ENCODE assay signal across 1 cellular context in genomic region chr7:25858562-25859411, GRCh38.
A peak's percentile ranks its signal among the peaks of the same experiment; 100 is the strongest.
TF ChIP-seq lines count a peak whose summit lies in the region.

No MANE protein-coding gene starts in this region.

TF ChIP-seq in HEK293, 187 proteins besides CTCF, POLR2A, EP300 and RAD21 (continued from another document):
- TF ChIP-seq SP3 (tag by site-specific recombination; IDR thresholded peaks at IDR 0.05), result 0 out of 2 replicates have a peak, but pooled peaks have one; percentile 10
- TF ChIP-seq ZNF555 (tag by site-specific recombination; conservative IDR thresholded peaks at IDR 0.05), result no peak
- TF ChIP-seq SP7 (tag by site-specific recombination; IDR thresholded peaks at IDR 0.05), result peak; percentile 74
- TF ChIP-seq ZNF624 (tag by site-specific recombination; IDR thresholded peaks at IDR 0.05), result no peak
- peak; percentile 70 for TF ChIP-seq ZFHX2 (tag by site-specific recombination; conservative IDR thresholded peaks at IDR 0.05)
- peak; percentile 47; the same call in 1 of the 2 replicates for TF ChIP-seq PRDM6 (tag by site-specific recombination; IDR thresholded peaks at IDR 0.05)
- peak; percentile 36 for TF ChIP-seq ZNF335 (tag by site-specific recombination; conservative IDR thresholded peaks at IDR 0.05)
- no peak for TF ChIP-seq ZNF132 (tag by site-specific recombination; IDR thresholded peaks at IDR 0.05; ENCODE audit: borderline replicate concordance)
- no peak for TF ChIP-seq ZNF544 (tag by site-specific recombination; IDR thresholded peaks at IDR 0.05)
- no peak for TF ChIP-seq ZNF830 (tag by site-specific recombination; IDR thresholded peaks at IDR 0.05; ENCODE audit: low read depth)
- TF ChIP-seq ZNF692 (tag by site-specific recombination; IDR thresholded peaks at IDR 0.05), result peak; percentile 65
- peak; percentile 87 for TF ChIP-seq ZNF843 (tag by site-specific recombination; IDR thresholded peaks at IDR 0.05)
- no peak for TF ChIP-seq ZNF776 (tag by site-specific recombination; IDR thresholded peaks at IDR 0.05; ENCODE audit: borderline replicate concordance)
- TF ChIP-seq ZNF580 (tag by site-specific recombination; IDR thresholded peaks at IDR 0.05), result no peak
- TF ChIP-seq BCL11B (tag by site-specific recombination; IDR thresholded peaks at IDR 0.05; ENCODE audit: low read depth), result no peak
- peak; percentile 69; the same call in 1 of the 2 replicates for TF ChIP-seq MYNN (tag by site-specific recombination; IDR thresholded peaks at IDR 0.05; ENCODE audit: borderline replicate concordance)
- TF ChIP-seq ZNF114 (tag by site-specific recombination; IDR thresholded peaks at IDR 0.05), result no peak
- no peak for TF ChIP-seq ZNF211 (tag by site-specific recombination; IDR thresholded peaks at IDR 0.05; ENCODE audit: low read depth)
- no peak for TF ChIP-seq AEBP2 (tag by site-specific recombination; IDR thresholded peaks at IDR 0.05; ENCODE audit: borderline replicate concordance)
- no peak for TF ChIP-seq ZNF239 (tag by site-specific recombination; IDR thresholded peaks at IDR 0.05)
- no peak for TF ChIP-seq PBX3 (CRISPR knock-in tag; IDR thresholded peaks at IDR 0.05)
- no peak for TF ChIP-seq REPIN1 (tag by site-specific recombination; IDR thresholded peaks at IDR 0.05; ENCODE audit: low read depth)
- no peak for TF ChIP-seq ZNF138 (tag by site-specific recombination; IDR thresholded peaks at IDR 0.05; ENCODE audit: borderline replicate concordance)
- no peak for TF ChIP-seq ELK4 (IDR thresholded peaks at IDR 0.05; ENCODE audit: borderline replicate concordance, low read depth, low read length)
- no peak for TF ChIP-seq ZNF521 (tag by site-specific recombination; IDR thresholded peaks at IDR 0.05)
- peak; percentile 89 for TF ChIP-seq ZXDB (tag by site-specific recombination; IDR thresholded peaks at IDR 0.05)
- 0 out of 2 replicates have a peak, but pooled peaks have one; percentile 20 for TF ChIP-seq ZNF18 (tag by site-specific recombination; IDR thresholded peaks at IDR 0.05)
- peak; percentile 85 for TF ChIP-seq ZIC2 (tag by site-specific recombination; IDR thresholded peaks at IDR 0.05)
- TF ChIP-seq ZNF707 (tag by site-specific recombination; IDR thresholded peaks at IDR 0.05), result no peak
- no peak for TF ChIP-seq ZNF518A (tag by site-specific recombination; conservative IDR thresholded peaks at IDR 0.05; ENCODE audit: low read depth)
- TF ChIP-seq SP2 (tag by site-specific recombination; IDR thresholded peaks at IDR 0.05), result peak; percentile 75
- 0 out of 2 replicates have a peak, but pooled peaks have one; percentile 29 for TF ChIP-seq GLIS2 (tag by site-specific recombination; IDR thresholded peaks at IDR 0.05)
- TF ChIP-seq ZNF658 (tag by site-specific recombination; IDR thresholded peaks at IDR 0.05), result no peak
- TF ChIP-seq ZNF112 (tag by site-specific recombination; IDR thresholded peaks at IDR 0.05), result no peak
- TF ChIP-seq ZBTB49 (tag by site-specific recombination; IDR thresholded peaks at IDR 0.05; ENCODE audit: low read depth), result no peak
- TF ChIP-seq SCRT2 (tag by site-specific recombination; IDR thresholded peaks at IDR 0.05), result no peak
- peak; percentile 43 for TF ChIP-seq KLF10 (tag by site-specific recombination; IDR thresholded peaks at IDR 0.05)
- TF ChIP-seq ZNF664 (tag by site-specific recombination; IDR thresholded peaks at IDR 0.05), result no peak
- no peak for TF ChIP-seq ZNF837 (tag by site-specific recombination; IDR thresholded peaks at IDR 0.05)
- no peak for TF ChIP-seq ZNF473 (tag by site-specific recombination; IDR thresholded peaks at IDR 0.05)
- peak; percentile 73; the same call in 1 of the 2 replicates for TF ChIP-seq ZNF362 (tag by site-specific recombination; IDR thresholded peaks at IDR 0.05)
